In genomic region chr6:42269553-42269952, GRCh38 we compare ENCODE assay signal across 8 cellular contexts. TPM values are rescaled to one million over a fixed set of nuclear protein-coding genes. Genes with fewer than 3 reads are reported as not detected.
A peak's percentile ranks its signal among the peaks of the same experiment; 100 is the strongest.
DNase-seq lines count a peak whose midpoint lies in the region; ATAC-seq and TF ChIP-seq lines count a peak whose summit lies in the region.

No MANE protein-coding gene starts in this region.

- WGBS in body of pancreas, 2 donors = 82 to 84% methylated on average over 6 of the region's 6 CpGs

- CTCF ChIA-PET in CD8-positive, alpha-beta memory T cell (lab: Charles Lee) = interaction anchor here (3.3 kb wide), 1 partner anchor 277 kb away, joined by 17 read pairs; no protein-coding TSS in a partner anchor

- ATAC-seq in HG02885 (IDR thresholded peaks at IDR 0.05; ENCODE audit: poor library complexity, unreplicated experiment) (peak; percentile 92), body of pancreas (no peak)

- TF ChIP-seq POLR2A in Peyer's patch (IDR thresholded peaks at IDR 0.05) (no peak), body of pancreas (IDR thresholded peaks at IDR 0.05) (no peak)

- POLR2A ChIA-PET in CD8-positive, alpha-beta memory T cell (lab: Charles Lee) = interaction anchor here (0.5 to 0.6 kb wide), 2 partner anchors 78 to 182 kb away, joined by 5 to 8 read pairs; partner anchors contain the start of gene TRERF1

- H3K36me3 ChIP-seq in CD8-positive, alpha-beta memory T cell (ENCODE audit: insufficient read depth, low read length) = peaks cover 8% of the 10 kb centered on the region
- H3K36me3 ChIP-seq in Peyer's patch (peaks cover 0 to 11% (median 0%) of the 10 kb centered on the region in 3 donors), body of pancreas (replicated peaks in 1 of 2; ENCODE audit: insufficient read depth in 1 of 2, low read depth in 2 of 2) (no peaks in the 10 kb centered on the region)

- H3K27ac ChIP-seq in CD8-positive, alpha-beta memory T cell (ENCODE audit: low read depth, low read length) = no peak overlapping the region
- H3K27ac ChIP-seq in Peyer's patch (peak overlapping the region in 1 of 4 donors; percentile 52), body of pancreas (no peak overlapping the region)

- DNase-seq in CD8-positive, alpha-beta memory T cell = peak in 3 of 5 donors; percentile 45 to 62 (median 54)
- peak; percentile 85 for DNase-seq in GM19240 (ENCODE audit: insufficient read length, low spot score)
- peak in 2 of 3 donors; percentile 82 to 86 for DNase-seq in Peyer's patch
- DNase-seq in NCI-H2227 treated with DMSO at 0.1 percent for 48 hours (lab: John Stamatoyannopoulos, UW) = no peak
- no peak for DNase-seq in AG20443 (ENCODE audit: low spot score)
- no peak for DNase-seq in body of pancreas
- no peak for DNase-seq in stimulated activated CD4-positive, alpha-beta T cell treated with anti-CD3 and anti-CD28 coated beads, Interleukin-1b, Interleukin-23, amount 100 ng/mL, for 48 hours

- peaks cover 0 to 4% of the 10 kb centered on the region in 2 donors for H3K27me3 Mint-ChIP-seq in CD8-positive, alpha-beta memory T cell

- H3K36me3 Mint-ChIP-seq in CD8-positive, alpha-beta memory T cell = peaks cover 0 to 50% (median 12%) of the 10 kb centered on the region in 3 donors

- no peaks in the 10 kb centered on the region for H3K27me3 ChIP-seq in CD8-positive, alpha-beta memory T cell (ENCODE audit: insufficient read depth, low read length, poor library complexity, severe bottlenecking)
- no peaks in the 10 kb centered on the region for H3K27me3 ChIP-seq in Peyer's patch
- no peaks in the 10 kb centered on the region for H3K27me3 ChIP-seq in body of pancreas

- H3K4me1 Mint-ChIP-seq in CD8-positive, alpha-beta memory T cell = peaks cover 25 to 29% (median 26%) of the 10 kb centered on the region in 3 donors

- no peaks in the 10 kb centered on the region for H3K4me1 ChIP-seq in CD8-positive, alpha-beta memory T cell (ENCODE audit: insufficient read depth, low read length)
- H3K4me1 ChIP-seq in Peyer's patch (no peaks in the 10 kb centered on the region), body of pancreas (no peaks in the 10 kb centered on the region)

- no peak for TF ChIP-seq CTCF in Peyer's patch (IDR thresholded peaks at IDR 0.05)
- no peak for TF ChIP-seq CTCF in body of pancreas (IDR thresholded peaks at IDR 0.05)

- intact Hi-C loops in body of pancreas (cut with DNase I) = no loop called here

- no peaks in the 10 kb centered on the region for H3K9me3 Mint-ChIP-seq in CD8-positive, alpha-beta memory T cell

- no peaks in the 10 kb centered on the region for H3K9me3 ChIP-seq in CD8-positive, alpha-beta memory T cell (ENCODE audit: low read length)
- H3K9me3 ChIP-seq in Peyer's patch (no peaks in the 10 kb centered on the region), body of pancreas (no peaks in the 10 kb centered on the region)

- peak overlapping the region; percentile 68 to 95 (median 80) for H3K27ac Mint-ChIP-seq in CD8-positive, alpha-beta memory T cell

- no peak overlapping the region for H3K4me3 ChIP-seq in CD8-positive, alpha-beta memory T cell (ENCODE audit: low read length)
- H3K4me3 ChIP-seq in Peyer's patch = no peak overlapping the region
- H3K4me3 ChIP-seq in body of pancreas = no peak overlapping the region

- peak overlapping the region in 2 of 7 donors; percentile 20 to 49 for H3K4me3 Mint-ChIP-seq in CD8-positive, alpha-beta memory T cell

RNA-seq across cellular contexts. Expression of gene MRPS10, which starts 51.9 kb away (rescaled TPM):
- 10 to 100 TPM; 51.3 to 51.8 TPM for total RNA-seq in CD8-positive, alpha-beta memory T cell
- 50.6 TPM for polyA plus RNA-seq in CD8-positive, alpha-beta memory T cell
- total RNA-seq in Peyer's patch (10 to 100 TPM; 14.3 to 24.5 (median 23.0) TPM), body of pancreas (10 to 100 TPM in 1 of 2 donors, 1 to 10 TPM in 1; 8.9 to 14.0 TPM)

Comparison
In these comparisons a context has a peak if more than half of its experiments do, and no peak if none do; other contexts are left out.
1. DNase-seq: peak in CD8-positive, alpha-beta memory T cell (3 of 5), GM19240 (single experiment) and Peyer's patch (2 of 3); none in NCI-H2227 treated with DMSO at 0.1 percent for 48 hours (single experiment), AG20443 (single experiment), body of pancreas (0 of 4) and stimulated activated CD4-positive, alpha-beta T cell treated with anti-CD3 and anti-CD28 coated beads, Interleukin-1b, Interleukin-23, amount 100 ng/mL, for 48 hours (single experiment).